In genomic region chr12:97082029-97082428, GRCh38 we compare ENCODE assay signal across 24 cellular contexts.
"Had no signal": no experiment of that assay in that cellular context is flagged by ENCODE, and none has a peak within 500 bp of the region (broad histone marks: within the 10 kb centered on the region; RNA-seq: fewer than 3 reads in every experiment).

No MANE protein-coding gene starts in this region.

- H3K36me3 Mint-ChIP-seq: immature natural killer cell, mesothelial cell of epicardium had no signal

- ATAC-seq: foreskin keratinocyte, gastroesophageal sphincter, heart left ventricle, left lung, left ventricle myocardium superior, lower lobe of right lung, mucosa of descending colon had no signal

- H3K27ac Mint-ChIP-seq: immature natural killer cell, mesothelial cell of epicardium had no signal

- DNase-seq: dermis blood vessel endothelial cell; dorsolateral prefrontal cortex; effector CD4-positive, alpha-beta T cell; effector memory CD4-positive, alpha-beta T cell; foreskin keratinocyte; heart left ventricle; hypothalamus; immature natural killer cell; islet precursor cell; kidney; kidney glomerular epithelial cell; left lung; left ventricle myocardium superior; lower lobe of right lung; mesenchymal stem cell; mucosa of descending colon had no signal

- H3K79me2 ChIP-seq: hepatocyte had no signal

- H3K4me3 Mint-ChIP-seq: immature natural killer cell, mesothelial cell of epicardium had no signal

- H3K9me3 ChIP-seq: esophagus muscularis mucosa, gastroesophageal sphincter, heart left ventricle, lower lobe of right lung, mucosa of descending colon had no signal

- H3K27me3 ChIP-seq: esophagus muscularis mucosa, foreskin keratinocyte, gastroesophageal sphincter, hepatocyte, left lung had no signal

- FAIRE-seq: colon, endothelial cell of umbilical vein, frontal cortex, kidney had no signal

- H3K4me1 ChIP-seq: esophagus muscularis mucosa, foreskin keratinocyte, gastroesophageal sphincter, heart left ventricle, left lung, lower lobe of right lung had no signal

- H3K9me3 Mint-ChIP-seq: mesothelial cell of epicardium had no signal

- H3K4me3 ChIP-seq: coronary artery, dorsolateral prefrontal cortex, esophagus muscularis mucosa, gastroesophageal sphincter, heart left ventricle, hepatocyte, left lung, lower lobe of right lung, mucosa of descending colon had no signal

- H3K4me2 ChIP-seq: hepatocyte had no signal

- H3K27ac ChIP-seq: coronary artery, dorsolateral prefrontal cortex, esophagus muscularis mucosa, foreskin keratinocyte, gastroesophageal sphincter, heart left ventricle, hepatocyte, left lung, lower lobe of right lung had no signal

- H3K36me3 ChIP-seq: esophagus muscularis mucosa, gastroesophageal sphincter, heart left ventricle, left lung, lower lobe of right lung had no signal

- H2AFZ ChIP-seq: hepatocyte had no signal

- H3K4me1 Mint-ChIP-seq: immature natural killer cell had no signal
